In the genomic region with DNA sequence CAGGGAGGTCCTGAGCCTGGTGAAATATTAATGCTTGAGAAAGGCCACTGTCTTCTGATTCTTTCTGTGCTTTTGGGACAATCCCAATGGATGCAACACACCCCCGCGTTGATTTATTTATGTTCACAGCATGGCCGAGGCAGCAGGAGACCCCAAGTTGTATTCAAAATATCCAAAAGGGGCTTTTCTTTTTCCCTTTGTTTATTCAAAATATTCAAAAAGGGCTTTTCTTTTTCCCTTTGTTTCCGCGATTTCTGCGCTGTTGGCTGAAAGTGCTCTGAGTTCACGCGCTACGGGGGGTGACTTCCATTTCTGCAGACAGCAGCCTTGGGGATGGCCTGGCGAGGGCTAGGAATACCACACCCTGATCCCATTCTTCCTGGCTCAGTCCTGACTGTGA, we compare ENCODE assay signal across 1 cellular context.
TF ChIP-seq lines count a peak whose summit lies in the region.

No MANE protein-coding gene starts in this region.

TF ChIP-seq in WTC11, 78 proteins besides CTCF, POLR2A, EP300 and RAD21 (continued from another document):
- TF ChIP-seq, protein P1, sequence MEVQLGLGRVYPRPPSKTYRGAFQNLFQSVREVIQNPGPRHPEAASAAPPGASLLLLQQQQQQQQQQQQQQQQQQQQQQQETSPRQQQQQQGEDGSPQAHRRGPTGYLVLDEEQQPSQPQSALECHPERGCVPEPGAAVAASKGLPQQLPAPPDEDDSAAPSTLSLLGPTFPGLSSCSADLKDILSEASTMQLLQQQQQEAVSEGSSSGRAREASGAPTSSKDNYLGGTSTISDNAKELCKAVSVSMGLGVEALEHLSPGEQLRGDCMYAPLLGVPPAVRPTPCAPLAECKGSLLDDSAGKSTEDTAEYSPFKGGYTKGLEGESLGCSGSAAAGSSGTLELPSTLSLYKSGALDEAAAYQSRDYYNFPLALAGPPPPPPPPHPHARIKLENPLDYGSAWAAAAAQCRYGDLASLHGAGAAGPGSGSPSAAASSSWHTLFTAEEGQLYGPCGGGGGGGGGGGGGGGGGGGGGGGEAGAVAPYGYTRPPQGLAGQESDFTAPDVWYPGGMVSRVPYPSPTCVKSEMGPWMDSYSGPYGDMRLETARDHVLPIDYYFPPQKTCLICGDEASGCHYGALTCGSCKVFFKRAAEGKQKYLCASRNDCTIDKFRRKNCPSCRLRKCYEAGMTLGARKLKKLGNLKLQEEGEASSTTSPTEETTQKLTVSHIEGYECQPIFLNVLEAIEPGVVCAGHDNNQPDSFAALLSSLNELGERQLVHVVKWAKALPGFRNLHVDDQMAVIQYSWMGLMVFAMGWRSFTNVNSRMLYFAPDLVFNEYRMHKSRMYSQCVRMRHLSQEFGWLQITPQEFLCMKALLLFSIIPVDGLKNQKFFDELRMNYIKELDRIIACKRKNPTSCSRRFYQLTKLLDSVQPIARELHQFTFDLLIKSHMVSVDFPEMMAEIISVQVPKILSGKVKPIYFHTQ (CRISPR knock-in tag; IDR thresholded peaks at IDR 0.05): no peak
- no peak for TF ChIP-seq NFYB (CRISPR knock-in tag; conservative IDR thresholded peaks at IDR 0.05; ENCODE audit: low read depth)
- TF ChIP-seq KAT7 (CRISPR knock-in tag; IDR thresholded peaks at IDR 0.05; ENCODE audit: borderline replicate concordance): no peak
- TF ChIP-seq, protein P2, sequence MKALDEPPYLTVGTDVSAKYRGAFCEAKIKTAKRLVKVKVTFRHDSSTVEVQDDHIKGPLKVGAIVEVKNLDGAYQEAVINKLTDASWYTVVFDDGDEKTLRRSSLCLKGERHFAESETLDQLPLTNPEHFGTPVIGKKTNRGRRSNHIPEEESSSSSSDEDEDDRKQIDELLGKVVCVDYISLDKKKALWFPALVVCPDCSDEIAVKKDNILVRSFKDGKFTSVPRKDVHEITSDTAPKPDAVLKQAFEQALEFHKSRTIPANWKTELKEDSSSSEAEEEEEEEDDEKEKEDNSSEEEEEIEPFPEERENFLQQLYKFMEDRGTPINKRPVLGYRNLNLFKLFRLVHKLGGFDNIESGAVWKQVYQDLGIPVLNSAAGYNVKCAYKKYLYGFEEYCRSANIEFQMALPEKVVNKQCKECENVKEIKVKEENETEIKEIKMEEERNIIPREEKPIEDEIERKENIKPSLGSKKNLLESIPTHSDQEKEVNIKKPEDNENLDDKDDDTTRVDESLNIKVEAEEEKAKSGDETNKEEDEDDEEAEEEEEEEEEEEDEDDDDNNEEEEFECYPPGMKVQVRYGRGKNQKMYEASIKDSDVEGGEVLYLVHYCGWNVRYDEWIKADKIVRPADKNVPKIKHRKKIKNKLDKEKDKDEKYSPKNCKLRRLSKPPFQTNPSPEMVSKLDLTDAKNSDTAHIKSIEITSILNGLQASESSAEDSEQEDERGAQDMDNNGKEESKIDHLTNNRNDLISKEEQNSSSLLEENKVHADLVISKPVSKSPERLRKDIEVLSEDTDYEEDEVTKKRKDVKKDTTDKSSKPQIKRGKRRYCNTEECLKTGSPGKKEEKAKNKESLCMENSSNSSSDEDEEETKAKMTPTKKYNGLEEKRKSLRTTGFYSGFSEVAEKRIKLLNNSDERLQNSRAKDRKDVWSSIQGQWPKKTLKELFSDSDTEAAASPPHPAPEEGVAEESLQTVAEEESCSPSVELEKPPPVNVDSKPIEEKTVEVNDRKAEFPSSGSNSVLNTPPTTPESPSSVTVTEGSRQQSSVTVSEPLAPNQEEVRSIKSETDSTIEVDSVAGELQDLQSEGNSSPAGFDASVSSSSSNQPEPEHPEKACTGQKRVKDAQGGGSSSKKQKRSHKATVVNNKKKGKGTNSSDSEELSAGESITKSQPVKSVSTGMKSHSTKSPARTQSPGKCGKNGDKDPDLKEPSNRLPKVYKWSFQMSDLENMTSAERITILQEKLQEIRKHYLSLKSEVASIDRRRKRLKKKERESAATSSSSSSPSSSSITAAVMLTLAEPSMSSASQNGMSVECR (CRISPR knock-in tag; IDR thresholded peaks at IDR 0.05; ENCODE audit: borderline replicate concordance): no peak
- TF ChIP-seq SP1 (CRISPR knock-in tag; conservative IDR thresholded peaks at IDR 0.05): peak; percentile 27; the same call in 1 of the 2 replicates
- TF ChIP-seq ZNF263 (CRISPR knock-in tag; IDR thresholded peaks at IDR 0.05; ENCODE audit: low read depth): no peak
- no peak for TF ChIP-seq FOXJ3 (CRISPR knock-in tag; IDR thresholded peaks at IDR 0.05; ENCODE audit: borderline replicate concordance)
- peak; percentile 74 for TF ChIP-seq ZNF423 (CRISPR knock-in tag; IDR thresholded peaks at IDR 0.05)
- no peak for TF ChIP-seq NR2C2 (CRISPR knock-in tag; IDR thresholded peaks at IDR 0.05)
- no peak for TF ChIP-seq MXD4 (CRISPR knock-in tag; IDR thresholded peaks at IDR 0.05; ENCODE audit: borderline replicate concordance)
- TF ChIP-seq, protein P3, sequence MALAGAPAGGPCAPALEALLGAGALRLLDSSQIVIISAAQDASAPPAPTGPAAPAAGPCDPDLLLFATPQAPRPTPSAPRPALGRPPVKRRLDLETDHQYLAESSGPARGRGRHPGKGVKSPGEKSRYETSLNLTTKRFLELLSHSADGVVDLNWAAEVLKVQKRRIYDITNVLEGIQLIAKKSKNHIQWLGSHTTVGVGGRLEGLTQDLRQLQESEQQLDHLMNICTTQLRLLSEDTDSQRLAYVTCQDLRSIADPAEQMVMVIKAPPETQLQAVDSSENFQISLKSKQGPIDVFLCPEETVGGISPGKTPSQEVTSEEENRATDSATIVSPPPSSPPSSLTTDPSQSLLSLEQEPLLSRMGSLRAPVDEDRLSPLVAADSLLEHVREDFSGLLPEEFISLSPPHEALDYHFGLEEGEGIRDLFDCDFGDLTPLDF (CRISPR knock-in tag; IDR thresholded peaks at IDR 0.05): no peak
- no peak for TF ChIP-seq ZNF396 (CRISPR knock-in tag; IDR thresholded peaks at IDR 0.05; ENCODE audit: borderline replicate concordance)
- no peak for TF ChIP-seq TCF7 (CRISPR knock-in tag; IDR thresholded peaks at IDR 0.05; ENCODE audit: low read depth)
- no peak for TF ChIP-seq ZNF416 (CRISPR knock-in tag; IDR thresholded peaks at IDR 0.05)
- peak; percentile 13; the same call in 1 of the 2 replicates for TF ChIP-seq FOXK1 (CRISPR knock-in tag; IDR thresholded peaks at IDR 0.05)
- TF ChIP-seq, protein P4, sequence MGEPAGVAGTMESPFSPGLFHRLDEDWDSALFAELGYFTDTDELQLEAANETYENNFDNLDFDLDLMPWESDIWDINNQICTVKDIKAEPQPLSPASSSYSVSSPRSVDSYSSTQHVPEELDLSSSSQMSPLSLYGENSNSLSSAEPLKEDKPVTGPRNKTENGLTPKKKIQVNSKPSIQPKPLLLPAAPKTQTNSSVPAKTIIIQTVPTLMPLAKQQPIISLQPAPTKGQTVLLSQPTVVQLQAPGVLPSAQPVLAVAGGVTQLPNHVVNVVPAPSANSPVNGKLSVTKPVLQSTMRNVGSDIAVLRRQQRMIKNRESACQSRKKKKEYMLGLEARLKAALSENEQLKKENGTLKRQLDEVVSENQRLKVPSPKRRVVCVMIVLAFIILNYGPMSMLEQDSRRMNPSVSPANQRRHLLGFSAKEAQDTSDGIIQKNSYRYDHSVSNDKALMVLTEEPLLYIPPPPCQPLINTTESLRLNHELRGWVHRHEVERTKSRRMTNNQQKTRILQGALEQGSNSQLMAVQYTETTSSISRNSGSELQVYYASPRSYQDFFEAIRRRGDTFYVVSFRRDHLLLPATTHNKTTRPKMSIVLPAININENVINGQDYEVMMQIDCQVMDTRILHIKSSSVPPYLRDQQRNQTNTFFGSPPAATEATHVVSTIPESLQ (CRISPR knock-in tag; IDR thresholded peaks at IDR 0.05): no peak
- TF ChIP-seq TEAD1 (CRISPR knock-in tag; IDR thresholded peaks at IDR 0.05): no peak
- no peak for TF ChIP-seq ETV6 (CRISPR knock-in tag; IDR thresholded peaks at IDR 0.05)
- TF ChIP-seq, protein P5, sequence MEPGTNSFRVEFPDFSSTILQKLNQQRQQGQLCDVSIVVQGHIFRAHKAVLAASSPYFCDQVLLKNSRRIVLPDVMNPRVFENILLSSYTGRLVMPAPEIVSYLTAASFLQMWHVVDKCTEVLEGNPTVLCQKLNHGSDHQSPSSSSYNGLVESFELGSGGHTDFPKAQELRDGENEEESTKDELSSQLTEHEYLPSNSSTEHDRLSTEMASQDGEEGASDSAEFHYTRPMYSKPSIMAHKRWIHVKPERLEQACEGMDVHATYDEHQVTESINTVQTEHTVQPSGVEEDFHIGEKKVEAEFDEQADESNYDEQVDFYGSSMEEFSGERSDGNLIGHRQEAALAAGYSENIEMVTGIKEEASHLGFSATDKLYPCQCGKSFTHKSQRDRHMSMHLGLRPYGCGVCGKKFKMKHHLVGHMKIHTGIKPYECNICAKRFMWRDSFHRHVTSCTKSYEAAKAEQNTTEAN (CRISPR knock-in tag; IDR thresholded peaks at IDR 0.05): no peak
- no peak for TF ChIP-seq SMAD4 (CRISPR knock-in tag; IDR thresholded peaks at IDR 0.05)
- TF ChIP-seq, protein P6, sequence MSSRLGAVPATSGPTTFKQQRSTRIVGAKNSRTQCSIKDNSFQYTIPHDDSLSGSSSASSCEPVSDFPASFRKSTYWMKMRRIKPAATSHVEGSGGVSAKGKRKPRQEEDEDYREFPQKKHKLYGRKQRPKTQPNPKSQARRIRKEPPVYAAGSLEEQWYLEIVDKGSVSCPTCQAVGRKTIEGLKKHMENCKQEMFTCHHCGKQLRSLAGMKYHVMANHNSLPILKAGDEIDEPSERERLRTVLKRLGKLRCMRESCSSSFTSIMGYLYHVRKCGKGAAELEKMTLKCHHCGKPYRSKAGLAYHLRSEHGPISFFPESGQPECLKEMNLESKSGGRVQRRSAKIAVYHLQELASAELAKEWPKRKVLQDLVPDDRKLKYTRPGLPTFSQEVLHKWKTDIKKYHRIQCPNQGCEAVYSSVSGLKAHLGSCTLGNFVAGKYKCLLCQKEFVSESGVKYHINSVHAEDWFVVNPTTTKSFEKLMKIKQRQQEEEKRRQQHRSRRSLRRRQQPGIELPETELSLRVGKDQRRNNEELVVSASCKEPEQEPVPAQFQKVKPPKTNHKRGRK (CRISPR knock-in tag; IDR thresholded peaks at IDR 0.05; ENCODE audit: borderline replicate concordance): no peak
